ENCODE assay signal across 12 cellular contexts in the genomic region with DNA sequence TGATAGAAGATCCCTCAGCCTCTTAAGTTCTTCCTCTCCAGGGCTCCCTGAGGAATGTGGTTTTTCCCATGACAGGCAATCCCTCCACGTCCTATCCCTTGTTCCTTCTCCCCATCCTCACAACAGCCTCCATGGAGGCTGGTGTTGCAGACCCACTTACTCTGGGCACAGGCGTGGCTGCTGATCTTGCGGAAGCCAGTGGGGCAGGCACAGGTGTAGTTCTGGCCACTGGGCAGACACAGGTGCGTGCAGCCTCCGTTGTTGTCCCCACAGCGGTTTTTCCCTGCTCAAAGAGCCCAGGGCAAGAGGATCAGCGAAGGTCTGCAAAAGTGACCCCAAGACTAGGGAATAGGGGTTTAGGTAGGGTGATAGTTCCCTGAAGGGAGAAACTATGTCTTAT. TPM values are rescaled to one million over a fixed set of nuclear protein-coding genes. Genes with fewer than 3 reads are reported as not detected.
"Had no signal": no experiment of that assay in that cellular context is flagged by ENCODE, and none has a peak within 500 bp of the region (broad histone marks: within the 10 kb centered on the region; RNA-seq: fewer than 3 reads in every experiment).

No MANE protein-coding gene starts in this region.

- H3K4me1 ChIP-seq: foreskin keratinocyte, heart right ventricle, parathyroid adenoma, psoas muscle, right lobe of liver, stomach, transverse colon had no signal

- H3K36me3 Mint-ChIP-seq: naive thymus-derived CD4-positive, alpha-beta T cell had no signal

- DNase-seq: cortex of kidney had no signal

- H3K9me3 Mint-ChIP-seq: naive thymus-derived CD4-positive, alpha-beta T cell; nephron progenitor cell had no signal

- H3K4me3 Mint-ChIP-seq: naive thymus-derived CD4-positive, alpha-beta T cell; nephron progenitor cell had no signal

- H3K27me3 ChIP-seq: foreskin keratinocyte, heart right ventricle, right lobe of liver, stomach, transverse colon had no signal

- H3K4me3 ChIP-seq: heart right ventricle, psoas muscle, right lobe of liver, stomach, thoracic aorta, transverse colon had no signal

- H3K36me3 ChIP-seq: right lobe of liver, thoracic aorta had no signal

- H3K27ac ChIP-seq: foreskin keratinocyte, heart right ventricle, parathyroid adenoma, psoas muscle, right lobe of liver, stomach, thoracic aorta, transverse colon had no signal

- H3K9me3 ChIP-seq: heart right ventricle, psoas muscle, right lobe of liver, stomach, thoracic aorta, transverse colon had no signal

- H3K4me1 Mint-ChIP-seq: nephron progenitor cell had no signal

- H3K27ac Mint-ChIP-seq: naive thymus-derived CD4-positive, alpha-beta T cell had no signal

- H2AFZ ChIP-seq: parathyroid adenoma had no signal

- H3K9ac ChIP-seq: parathyroid adenoma had no signal

- H3K79me2 ChIP-seq: parathyroid adenoma had no signal

RNA-seq across cellular contexts. Expression of gene LRP4, which starts 29.1 kb away (rescaled TPM):
- total RNA-seq: mononuclear cell; naive thymus-derived CD4-positive, alpha-beta T cell had no signal
- polyA plus RNA-seq: naive thymus-derived CD4-positive, alpha-beta T cell had no signal
